Comparison of ENCODE assay signal across 1 cellular context in genomic region chr14:58395815-58396626, GRCh38.
TF ChIP-seq lines count a peak whose summit lies in the region.

Gene TOMM20L, plus strand, starts transcription at chr14:58395930. Its CDS starts 28 bp downstream, at chr14:58395958.

TF ChIP-seq in HepG2, 621 proteins besides CTCF, POLR2A, EP300 and RAD21 (continued from another document and continues in another):
- TF ChIP-seq AFF4 (CRISPR knock-in tag; IDR thresholded peaks at IDR 0.05) (no peak), SOX13 (IDR thresholded peaks at IDR 0.05) (no peak), SOX13 (CRISPR knock-in tag; conservative IDR thresholded peaks at IDR 0.05 in 1 of 2, IDR thresholded peaks at IDR 0.05 in 1 of 2) (no peak; a peak in 1 of 4 replicates), RARA (CRISPR knock-in tag; IDR thresholded peaks at IDR 0.05) (no peak), SNAPC5 (CRISPR knock-in tag; IDR thresholded peaks at IDR 0.05; ENCODE audit: borderline replicate concordance) (no peak), PLRG1 (conservative IDR thresholded peaks at IDR 0.05) (no peak), RBM39 (IDR thresholded peaks at IDR 0.05; ENCODE audit: low read depth, low read length, poor library complexity, severe bottlenecking) (peak; percentile 19), MXD4 (CRISPR knock-in tag; IDR thresholded peaks at IDR 0.05) (no peak), ZBTB39 (CRISPR knock-in tag; IDR thresholded peaks at IDR 0.05) (no peak), TRIM24 (CRISPR knock-in tag; IDR thresholded peaks at IDR 0.05) (no peak), KMT2B (CRISPR knock-in tag; IDR thresholded peaks at IDR 0.05) (no peak), DPF2 (CRISPR knock-in tag; IDR thresholded peaks at IDR 0.05; ENCODE audit: borderline replicate concordance, low read depth) (no peak), HCFC1 (IDR thresholded peaks at IDR 0.05; ENCODE audit: low read depth, low read length) (no peak), TARDBP (CRISPR knock-in tag; IDR thresholded peaks at IDR 0.05) (no peak), MXD3 (CRISPR knock-in tag; IDR thresholded peaks at IDR 0.05) (peak; percentile 52; the same call in 1 of the 2 replicates), ZNF562 (CRISPR knock-in tag; IDR thresholded peaks at IDR 0.05; ENCODE audit: borderline replicate concordance) (no peak), PCBP2 (optimal IDR thresholded peaks at IDR 0.05; ENCODE audit: low read depth, low read length, poor library complexity, severe bottlenecking) (no peak), KLF11 (CRISPR knock-in tag; IDR thresholded peaks at IDR 0.05) (no peak), ZNF512 (CRISPR knock-in tag; IDR thresholded peaks at IDR 0.05) (no peak), CHD2 (IDR thresholded peaks at IDR 0.05; ENCODE audit: low read depth, low read length) (no peak), JUNB (CRISPR knock-in tag; IDR thresholded peaks at IDR 0.05; ENCODE audit: borderline replicate concordance) (no peak), ZNF773 (CRISPR knock-in tag; IDR thresholded peaks at IDR 0.05; ENCODE audit: borderline replicate concordance) (peak; percentile 39), BCL3 (CRISPR knock-in tag; IDR thresholded peaks at IDR 0.05) (peak; percentile 77; the same call in 1 of the 2 replicates), ZNF430 (CRISPR knock-in tag; IDR thresholded peaks at IDR 0.05) (no peak), MXI1 (IDR thresholded peaks at IDR 0.05; ENCODE audit: borderline replicate concordance, low read depth, low read length) (no peak; the same call in 2 of the 3 replicates), SYNCRIP (IDR thresholded peaks at IDR 0.05; ENCODE audit: insufficient read depth, low read depth, low read length) (no peak), U2AF1 (optimal IDR thresholded peaks at IDR 0.05; ENCODE audit: low read depth, low read length) (no peak), ZSCAN22 (CRISPR knock-in tag; IDR thresholded peaks at IDR 0.05) (no peak), FOXA1 (IDR thresholded peaks at IDR 0.05) (no peak), FOXA1 (CRISPR knock-in tag; IDR thresholded peaks at IDR 0.05) (no peak), ZNF891 (CRISPR knock-in tag; IDR thresholded peaks at IDR 0.05) (no peak), ZKSCAN1 (IDR thresholded peaks at IDR 0.05; ENCODE audit: low read length) (no peak), SP2 (CRISPR knock-in tag; IDR thresholded peaks at IDR 0.05) (no peak), ZNF737 (CRISPR knock-in tag; IDR thresholded peaks at IDR 0.05; ENCODE audit: borderline replicate concordance) (no peak), AHR (CRISPR knock-in tag; IDR thresholded peaks at IDR 0.05) (0 out of 2 replicates have a peak, but pooled peaks have one; percentile 7), ZNF180 (CRISPR knock-in tag; IDR thresholded peaks at IDR 0.05; ENCODE audit: borderline replicate concordance, low read depth) (no peak), NAIF1 (CRISPR knock-in tag; IDR thresholded peaks at IDR 0.05; ENCODE audit: borderline replicate concordance) (no peak), ERF (CRISPR knock-in tag; IDR thresholded peaks at IDR 0.05) (0 out of 2 replicates have a peak, but pooled peaks have one; percentile 18)
- TF ChIP-seq, protein P1, sequence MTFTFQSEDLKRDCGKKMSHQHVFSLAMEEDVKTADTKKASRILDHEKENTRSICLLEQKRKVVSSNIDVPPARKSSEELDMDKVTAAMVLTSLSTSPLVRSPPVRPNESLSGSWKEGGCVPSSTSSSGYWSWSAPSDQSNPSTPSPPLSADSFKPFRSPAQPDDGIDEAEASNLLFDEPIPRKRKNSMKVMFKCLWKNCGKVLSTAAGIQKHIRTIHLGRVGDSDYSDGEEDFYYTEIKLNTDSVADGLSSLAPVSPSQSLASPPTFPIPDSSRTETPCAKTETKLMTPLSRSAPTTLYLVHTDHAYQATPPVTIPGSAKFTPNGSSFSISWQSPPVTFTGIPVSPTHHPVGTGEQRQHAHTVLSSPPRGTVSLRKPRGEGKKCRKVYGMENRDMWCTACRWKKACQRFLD (CRISPR knock-in tag; IDR thresholded peaks at IDR 0.05; ENCODE audit: borderline replicate concordance): no peak
- TF ChIP-seq, protein P2, sequence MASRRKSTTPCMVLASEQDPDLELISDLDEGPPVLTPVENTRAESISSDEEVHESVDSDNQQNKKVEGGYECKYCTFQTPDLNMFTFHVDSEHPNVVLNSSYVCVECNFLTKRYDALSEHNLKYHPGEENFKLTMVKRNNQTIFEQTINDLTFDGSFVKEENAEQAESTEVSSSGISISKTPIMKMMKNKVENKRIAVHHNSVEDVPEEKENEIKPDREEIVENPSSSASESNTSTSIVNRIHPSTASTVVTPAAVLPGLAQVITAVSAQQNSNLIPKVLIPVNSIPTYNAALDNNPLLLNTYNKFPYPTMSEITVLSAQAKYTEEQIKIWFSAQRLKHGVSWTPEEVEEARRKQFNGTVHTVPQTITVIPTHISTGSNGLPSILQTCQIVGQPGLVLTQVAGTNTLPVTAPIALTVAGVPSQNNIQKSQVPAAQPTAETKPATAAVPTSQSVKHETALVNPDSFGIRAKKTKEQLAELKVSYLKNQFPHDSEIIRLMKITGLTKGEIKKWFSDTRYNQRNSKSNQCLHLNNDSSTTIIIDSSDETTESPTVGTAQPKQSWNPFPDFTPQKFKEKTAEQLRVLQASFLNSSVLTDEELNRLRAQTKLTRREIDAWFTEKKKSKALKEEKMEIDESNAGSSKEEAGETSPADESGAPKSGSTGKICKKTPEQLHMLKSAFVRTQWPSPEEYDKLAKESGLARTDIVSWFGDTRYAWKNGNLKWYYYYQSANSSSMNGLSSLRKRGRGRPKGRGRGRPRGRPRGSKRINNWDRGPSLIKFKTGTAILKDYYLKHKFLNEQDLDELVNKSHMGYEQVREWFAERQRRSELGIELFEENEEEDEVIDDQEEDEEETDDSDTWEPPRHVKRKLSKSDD (CRISPR knock-in tag; IDR thresholded peaks at IDR 0.05; ENCODE audit: low read depth): 0 out of 2 replicates have a peak, but pooled peaks have one; percentile 32
- TF ChIP-seq, protein P3, sequence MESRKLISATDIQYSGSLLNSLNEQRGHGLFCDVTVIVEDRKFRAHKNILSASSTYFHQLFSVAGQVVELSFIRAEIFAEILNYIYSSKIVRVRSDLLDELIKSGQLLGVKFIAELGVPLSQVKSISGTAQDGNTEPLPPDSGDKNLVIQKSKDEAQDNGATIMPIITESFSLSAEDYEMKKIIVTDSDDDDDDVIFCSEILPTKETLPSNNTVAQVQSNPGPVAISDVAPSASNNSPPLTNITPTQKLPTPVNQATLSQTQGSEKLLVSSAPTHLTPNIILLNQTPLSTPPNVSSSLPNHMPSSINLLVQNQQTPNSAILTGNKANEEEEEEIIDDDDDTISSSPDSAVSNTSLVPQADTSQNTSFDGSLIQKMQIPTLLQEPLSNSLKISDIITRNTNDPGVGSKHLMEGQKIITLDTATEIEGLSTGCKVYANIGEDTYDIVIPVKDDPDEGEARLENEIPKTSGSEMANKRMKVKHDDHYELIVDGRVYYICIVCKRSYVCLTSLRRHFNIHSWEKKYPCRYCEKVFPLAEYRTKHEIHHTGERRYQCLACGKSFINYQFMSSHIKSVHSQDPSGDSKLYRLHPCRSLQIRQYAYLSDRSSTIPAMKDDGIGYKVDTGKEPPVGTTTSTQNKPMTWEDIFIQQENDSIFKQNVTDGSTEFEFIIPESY (CRISPR knock-in tag; IDR thresholded peaks at IDR 0.05): no peak
- TF ChIP-seq, protein P4, sequence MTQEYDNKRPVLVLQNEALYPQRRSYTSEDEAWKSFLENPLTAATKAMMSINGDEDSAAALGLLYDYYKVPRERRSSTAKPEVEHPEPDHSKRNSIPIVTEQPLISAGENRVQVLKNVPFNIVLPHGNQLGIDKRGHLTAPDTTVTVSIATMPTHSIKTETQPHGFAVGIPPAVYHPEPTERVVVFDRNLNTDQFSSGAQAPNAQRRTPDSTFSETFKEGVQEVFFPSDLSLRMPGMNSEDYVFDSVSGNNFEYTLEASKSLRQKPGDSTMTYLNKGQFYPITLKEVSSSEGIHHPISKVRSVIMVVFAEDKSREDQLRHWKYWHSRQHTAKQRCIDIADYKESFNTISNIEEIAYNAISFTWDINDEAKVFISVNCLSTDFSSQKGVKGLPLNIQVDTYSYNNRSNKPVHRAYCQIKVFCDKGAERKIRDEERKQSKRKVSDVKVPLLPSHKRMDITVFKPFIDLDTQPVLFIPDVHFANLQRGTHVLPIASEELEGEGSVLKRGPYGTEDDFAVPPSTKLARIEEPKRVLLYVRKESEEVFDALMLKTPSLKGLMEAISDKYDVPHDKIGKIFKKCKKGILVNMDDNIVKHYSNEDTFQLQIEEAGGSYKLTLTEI (CRISPR knock-in tag; conservative IDR thresholded peaks at IDR 0.05): no peak
- TF ChIP-seq, protein P5, sequence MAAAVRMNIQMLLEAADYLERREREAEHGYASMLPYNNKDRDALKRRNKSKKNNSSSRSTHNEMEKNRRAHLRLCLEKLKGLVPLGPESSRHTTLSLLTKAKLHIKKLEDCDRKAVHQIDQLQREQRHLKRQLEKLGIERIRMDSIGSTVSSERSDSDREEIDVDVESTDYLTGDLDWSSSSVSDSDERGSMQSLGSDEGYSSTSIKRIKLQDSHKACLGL (CRISPR knock-in tag; IDR thresholded peaks at IDR 0.05): no peak; the same call in 1 of the 2 replicates
- TF ChIP-seq, protein P6, sequence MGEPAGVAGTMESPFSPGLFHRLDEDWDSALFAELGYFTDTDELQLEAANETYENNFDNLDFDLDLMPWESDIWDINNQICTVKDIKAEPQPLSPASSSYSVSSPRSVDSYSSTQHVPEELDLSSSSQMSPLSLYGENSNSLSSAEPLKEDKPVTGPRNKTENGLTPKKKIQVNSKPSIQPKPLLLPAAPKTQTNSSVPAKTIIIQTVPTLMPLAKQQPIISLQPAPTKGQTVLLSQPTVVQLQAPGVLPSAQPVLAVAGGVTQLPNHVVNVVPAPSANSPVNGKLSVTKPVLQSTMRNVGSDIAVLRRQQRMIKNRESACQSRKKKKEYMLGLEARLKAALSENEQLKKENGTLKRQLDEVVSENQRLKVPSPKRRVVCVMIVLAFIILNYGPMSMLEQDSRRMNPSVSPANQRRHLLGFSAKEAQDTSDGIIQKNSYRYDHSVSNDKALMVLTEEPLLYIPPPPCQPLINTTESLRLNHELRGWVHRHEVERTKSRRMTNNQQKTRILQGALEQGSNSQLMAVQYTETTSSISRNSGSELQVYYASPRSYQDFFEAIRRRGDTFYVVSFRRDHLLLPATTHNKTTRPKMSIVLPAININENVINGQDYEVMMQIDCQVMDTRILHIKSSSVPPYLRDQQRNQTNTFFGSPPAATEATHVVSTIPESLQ (CRISPR knock-in tag; conservative IDR thresholded peaks at IDR 0.05): no peak
